ENCODE assay signal across 27 cellular contexts in the genomic region with DNA sequence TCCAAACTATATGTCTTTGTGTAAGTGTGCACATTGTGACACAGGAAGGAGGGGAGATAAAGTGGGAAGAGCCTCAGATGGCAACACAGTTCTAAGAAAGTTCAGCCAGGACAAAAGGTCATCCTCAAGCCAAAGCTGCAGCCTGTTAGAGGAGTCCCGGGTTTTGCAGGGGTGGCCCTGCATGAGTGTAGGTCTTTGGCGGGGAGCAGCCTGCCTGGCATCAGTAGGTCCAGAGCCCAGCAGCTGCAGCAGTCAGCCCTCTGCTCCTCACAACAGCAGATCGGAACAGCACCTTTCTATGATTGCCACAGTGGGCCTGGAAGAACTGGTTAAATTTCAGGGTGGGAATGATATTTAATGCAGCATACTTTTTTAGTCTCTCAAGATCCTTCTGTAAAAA. TPM values are rescaled to one million over a fixed set of nuclear protein-coding genes. Genes with fewer than 3 reads are reported as not detected.
DNase-seq lines count a peak whose midpoint lies in the region; ATAC-seq, FAIRE-seq and TF ChIP-seq lines count a peak whose summit lies in the region.
"Had no signal": no experiment of that assay in that cellular context is flagged by ENCODE, and none has a peak within 500 bp of the region (broad histone marks: within the 10 kb centered on the region; RNA-seq: fewer than 3 reads in every experiment).

No MANE protein-coding gene starts in this region.

- no peak overlapping the region for H4K5ac ChIP-seq in IMR-90 (ENCODE audit: low read depth, low read length)

- TF ChIP-seq EP300 in A549 (IDR thresholded peaks at IDR 0.05) = no peak

- no peak overlapping the region for H3K56ac ChIP-seq in IMR-90 (ENCODE audit: extremely low read depth, insufficient read depth, low read length)

- no TSS peak for BruUV-seq in IMR-90 (replicated peaks; lab: Mats Ljungman, UMichigan)

- H3K4me3 ChIP-seq in A549 = no peak overlapping the region
- no peak overlapping the region for H3K4me3 ChIP-seq in IMR-90 (ENCODE audit: insufficient read depth, low read depth, low read length)
- H3K4me3 ChIP-seq: GM23338 had no signal

- FAIRE-seq in A549 (lab: Jason Lieb, UNC) = no peak
- FAIRE-seq: GM12891 had no signal

- H3K4me1 ChIP-seq in A549 (peaks cover 67% of the 10 kb centered on the region), IMR-90 (ENCODE audit: control insufficient read depth, insufficient read depth, low read length) (peaks cover 20% of the 10 kb centered on the region)

- H3K18ac ChIP-seq in IMR-90 (ENCODE audit: low read depth, low read length) = no peak overlapping the region

- TF ChIP-seq POLR2A in A549 (IDR thresholded peaks at IDR 0.05; ENCODE audit: low read length) = no peak
- no peak for TF ChIP-seq POLR2A in IMR-90 (IDR thresholded peaks at IDR 0.05; ENCODE audit: low read depth, low read length)

- H3K4me2 ChIP-seq in A549 (no peak overlapping the region), IMR-90 (ENCODE audit: low read depth, low read length) (no peak overlapping the region)
- H3K4me2 ChIP-seq: GM23338 had no signal

- CTCF ChIA-PET in A549 (lab: Yijun Ruan, JAX) = interaction anchor here (0.6 to 7.5 kb wide), 5 partner anchors 9 to 153 kb away, joined by 3 to 82 read pairs (median 7); a partner anchor contains a TSS
- CTCF ChIA-PET in IMR-90 (lab: Yijun Ruan, JAX) = no interaction called here

- no peak overlapping the region for H3K23ac ChIP-seq in IMR-90 (ENCODE audit: low read depth, low read length)

- 0 out of 2 replicates have a peak overlapping the region, but pooled peaks have one; percentile 26 for H3K14ac ChIP-seq in IMR-90 (replicated peaks; ENCODE audit: low read depth, low read length)

- peak overlapping the region; percentile 33; the same call in 1 of the 2 replicates for H3K4ac ChIP-seq in IMR-90 (ENCODE audit: low read depth, low read length)

- ATAC-seq in A549 (no peak), IMR-90 (ENCODE audit: low read depth) (no peak), left lobe of liver (no peak), HG02642 (IDR thresholded peaks at IDR 0.05; ENCODE audit: poor library complexity, unreplicated experiment) (no peak)
- ATAC-seq: CD8-positive, alpha-beta T cell; GM23338 had no signal

- peak overlapping the region; percentile 2 for H2BK5ac ChIP-seq in IMR-90 (ENCODE audit: low read depth, low read length, poor library complexity, severe bottlenecking)

- no peak overlapping the region for H2AFZ ChIP-seq in IMR-90 (replicated peaks; ENCODE audit: low read length, poor library complexity)
- H2AFZ ChIP-seq: GM23338 had no signal

- in situ Hi-C loops in IMR-90 (cut with MboI; ENCODE audit: low sequenced_read_pairs) = no loop called here

- H2AK9ac ChIP-seq in IMR-90 (replicated peaks; ENCODE audit: low read depth, low read length, poor library complexity) = no peak overlapping the region

- H2BK15ac ChIP-seq in IMR-90 (ENCODE audit: low read depth, low read length) = no peak overlapping the region; the same call in 2 of the 3 replicates

- TF ChIP-seq CTCF in A549 (IDR thresholded peaks at IDR 0.05) (no peak), IMR-90 (conservative IDR thresholded peaks at IDR 0.05; ENCODE audit: low read depth, low read length) (no peak)

- no peak overlapping the region for H2AK5ac ChIP-seq in IMR-90 (ENCODE audit: low read depth, low read length)

- dilution Hi-C loops in IMR-90 (cut with HindIII; ENCODE audit: low sequenced_read_pairs, unreplicated experiment) = no loop called here

- no peak for TF ChIP-seq RAD21 in A549 (conservative IDR thresholded peaks at IDR 0.05 in 1 of 2, IDR thresholded peaks at IDR 0.05 in 1 of 2)
- no peak for TF ChIP-seq RAD21 in IMR-90 (IDR thresholded peaks at IDR 0.05; ENCODE audit: low read length)

- no peaks in the 10 kb centered on the region for H3K9me3 ChIP-seq in A549
- 0 out of 2 replicates have a peak, but pooled peaks cover 2% of the 10 kb centered on the region for H3K9me3 ChIP-seq in IMR-90 (ENCODE audit: control insufficient read depth, insufficient read depth, low read length)
- H3K9me3 ChIP-seq: Caco-2 had no signal

- peaks cover 19 to 35% of the 10 kb centered on the region in 2 experiments; a peak in 3 of 4 replicates for H3K79me1 ChIP-seq in IMR-90 (ENCODE audit: low read depth in 1 of 2, low read length in 2 of 2)

- H4K8ac ChIP-seq in IMR-90 (ENCODE audit: low read depth in 2 of 2, low read length in 2 of 2) = no peak overlapping the region

- H3K9me1 ChIP-seq in IMR-90 (ENCODE audit: insufficient read depth, low read length) = peaks cover 26% of the 10 kb centered on the region

- H4K20me1 ChIP-seq in IMR-90 (ENCODE audit: insufficient read depth, low read length) = peaks cover 9% of the 10 kb centered on the region

- POLR2A ChIA-PET in A549 (lab: Yijun Ruan, JAX) (interaction anchor here (8.6 kb wide), 1 partner anchor 13 kb away, joined by 53 read pairs; a partner anchor contains a TSS), IMR-90 (lab: Charles Lee; ENCODE audit: unreplicated experiment) (no interaction called here)

- H3K27ac ChIP-seq in A549 = peak overlapping the region; percentile 90 to 95
- no peak overlapping the region for H3K27ac ChIP-seq in IMR-90 (ENCODE audit: insufficient read depth, low read length)
- H3K27ac ChIP-seq: C4-2B had no signal

- H2BK20ac ChIP-seq in IMR-90 (ENCODE audit: low read depth, low read length) = no peak overlapping the region

- no peak overlapping the region for H3K9ac ChIP-seq in IMR-90 (ENCODE audit: low read depth, low read length)

- no peak for DNase-seq in A549 (ENCODE audit: low read depth in 1 of 2, low spot score in 1 of 2)
- DNase-seq in IMR-90 = no peak
- DNase-seq in left lobe of liver (ENCODE audit: low spot score) = peak; percentile 19
- DNase-seq in stimulated activated CD8-positive, alpha-beta memory T cell treated with anti-CD3 and anti-CD28 coated beads, Interleukin-4, amount 100 ng/mL, for 48 hours = peak; percentile 7
- DNase-seq in NCI-H2107 (lab: John Stamatoyannopoulos, UW) = no peak
- DNase-seq in stimulated activated CD4-positive, alpha-beta T cell treated with anti-CD3 and anti-CD28 coated beads, Interleukin-1b, Interleukin-23, amount 100 ng/mL, for 48 hours = no peak
- no peak for DNase-seq in DMS153 (lab: John Stamatoyannopoulos, UW)
- DNase-seq: Caco-2; CD8-positive, alpha-beta T cell; DMS 273 treated with DMSO at 0.1 percent for 48 hours; DMS79 treated with DMSO at 0.1 percent for 48 hours; GF-D8; H9; NCI-H1092; NCI-H1417 treated with DMSO at 0.1 percent for 48 hours; NCI-H1694 treated with DMSO at 0.1 percent for 48 hours; NCI-H2081; NCI-H2171; NCI-H226; NCI-H510A; NCI-H69; RPMI8226; SHP77 had no signal

- H3K36me3 ChIP-seq in IMR-90 (ENCODE audit: control insufficient read depth, insufficient read depth, low read length) = no peaks in the 10 kb centered on the region

- intact Hi-C loops in IMR-90 (cut with micrococcal nuclease) = no loop called here

- H3K27me3 ChIP-seq in IMR-90 (ENCODE audit: control insufficient read depth, insufficient read depth, low read length) = no peaks in the 10 kb centered on the region

- no peak overlapping the region for H2BK120ac ChIP-seq in IMR-90 (ENCODE audit: low read depth, low read length)

- WGBS in A549 (ENCODE audit: missing lambda C conversion rate) = 75% methylated on average over 3 of the region's 3 CpGs
- no CpG with 5 or more reads among the region's 3 CpGs for WGBS in IMR-90 (ENCODE audit: extremely low coverage in 2 of 2, insufficient read length in 1 of 2), 2 experiments

- H4K91ac ChIP-seq in IMR-90 (ENCODE audit: insufficient read depth, low read depth, low read length) = peak overlapping the region; percentile 20; the same call in 1 of the 2 replicates

TF ChIP-seq in IMR-90, 13 proteins besides CTCF, POLR2A, EP300 and RAD21 (continues in another document):
- TF ChIP-seq BHLHE40 (IDR thresholded peaks at IDR 0.05; ENCODE audit: low read depth, low read length) (no peak), MAZ (IDR thresholded peaks at IDR 0.05; ENCODE audit: borderline replicate concordance, low read depth, low read length) (no peak), RCOR1 (IDR thresholded peaks at IDR 0.05; ENCODE audit: insufficient replicate concordance, low read length) (no peak), MXI1 (IDR thresholded peaks at IDR 0.05; ENCODE audit: borderline replicate concordance, low read depth, low read length) (no peak), NFE2L2 (IDR thresholded peaks at IDR 0.05; ENCODE audit: low read depth, low read length) (no peak), SMC3 (IDR thresholded peaks at IDR 0.05; ENCODE audit: low read depth, low read length) (no peak), MAFK (IDR thresholded peaks at IDR 0.05; ENCODE audit: low read depth, low read length) (no peak)
- TF ChIP-seq, protein P1, sequence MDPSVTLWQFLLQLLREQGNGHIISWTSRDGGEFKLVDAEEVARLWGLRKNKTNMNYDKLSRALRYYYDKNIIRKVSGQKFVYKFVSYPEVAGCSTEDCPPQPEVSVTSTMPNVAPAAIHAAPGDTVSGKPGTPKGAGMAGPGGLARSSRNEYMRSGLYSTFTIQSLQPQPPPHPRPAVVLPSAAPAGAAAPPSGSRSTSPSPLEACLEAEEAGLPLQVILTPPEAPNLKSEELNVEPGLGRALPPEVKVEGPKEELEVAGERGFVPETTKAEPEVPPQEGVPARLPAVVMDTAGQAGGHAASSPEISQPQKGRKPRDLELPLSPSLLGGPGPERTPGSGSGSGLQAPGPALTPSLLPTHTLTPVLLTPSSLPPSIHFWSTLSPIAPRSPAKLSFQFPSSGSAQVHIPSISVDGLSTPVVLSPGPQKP (IDR thresholded peaks at IDR 0.05; ENCODE audit: borderline replicate concordance, low read depth, low read length) = no peak

RNA-seq across cellular contexts. Expression of a gene that starts 13.5 kb away (rescaled TPM):
- polyA plus RNA-seq in A549 (2011; rRNA removed) = 262 and 285 TPM in 2 replicates
- 127 and 130 TPM in 2 replicates for polyA plus RNA-seq in A549 (2012; cell fraction: cytosol; rRNA removed)
- polyA plus RNA-seq in A549 (2012; cell fraction: nucleus; rRNA removed) = 60.2 and 94.6 TPM in 2 replicates
- polyA plus RNA-seq in A549 (2017; fragmentation: RNase III; extraction: RNeasy Plus Mini Kit Qiagen cat#74134 plus additional on column Dnase treatment) = 273 to 292 TPM (median 276 TPM) in 3 replicates
- 73.4 and 85.0 TPM in 2 replicates for polyA minus RNA-seq in A549 (2011; rRNA and poly(A)+ RNA removed)
- 122 and 169 TPM in 2 replicates for total RNA-seq in IMR-90 (2012; rRNA removed)
- polyA plus RNA-seq in IMR-90 (2012; rRNA removed) = 123 and 139 TPM in 2 replicates
- polyA plus RNA-seq in IMR-90 (2012; cell fraction: cytosol; rRNA removed) = 52.8 and 54.1 TPM in 2 replicates
- 31.2 and 88.4 TPM in 2 replicates for polyA plus RNA-seq in IMR-90 (2012; cell fraction: nucleus; rRNA removed; ENCODE audit: low replicate concordance)
- total RNA-seq in left lobe of liver = 47.8 TPM

RNA-seq across cellular contexts. Expression of a gene that starts 38.7 kb away (rescaled TPM):
- polyA plus RNA-seq in A549 (2011; rRNA removed) (9.5 and 9.8 TPM in 2 replicates), A549 (2017; fragmentation: RNase III; extraction: RNeasy Plus Mini Kit Qiagen cat#74134 plus additional on column Dnase treatment) (31.3 to 35.3 TPM (median 34.2 TPM) in 3 replicates), IMR-90 (2012; rRNA removed) (6.4 and 9.5 TPM in 2 replicates)
- polyA plus RNA-seq in A549 (2012; cell fraction: cytosol; rRNA removed) = 57.8 and 74.6 TPM in 2 replicates
- 174 and 265 TPM in 2 replicates for polyA plus RNA-seq in A549 (2012; cell fraction: nucleus; rRNA removed)
- 2.1 and 3.2 TPM in 2 replicates for polyA minus RNA-seq in A549 (2011; rRNA and poly(A)+ RNA removed)
- total RNA-seq in IMR-90 (2012; rRNA removed) (1.4 and 1.6 TPM in 2 replicates), left lobe of liver (26.9 TPM)
- 10.7 and 12.1 TPM in 2 replicates for polyA plus RNA-seq in IMR-90 (2012; cell fraction: cytosol; rRNA removed)
- 22.0 and 64.6 TPM in 2 replicates for polyA plus RNA-seq in IMR-90 (2012; cell fraction: nucleus; rRNA removed; ENCODE audit: low replicate concordance)

Comparison
In these comparisons a context has a peak if more than half of its experiments do, and no peak if none do; other contexts are left out.
1. DNase-seq: peak in left lobe of liver (single experiment) and stimulated activated CD8-positive, alpha-beta memory T cell treated with anti-CD3 and anti-CD28 coated beads, Interleukin-4, amount 100 ng/mL, for 48 hours (single experiment); none in A549 (0 of 2), IMR-90 (single experiment), NCI-H2107 (single experiment), stimulated activated CD4-positive, alpha-beta T cell treated with anti-CD3 and anti-CD28 coated beads, Interleukin-1b, Interleukin-23, amount 100 ng/mL, for 48 hours (single experiment) and DMS153 (single experiment).
2. RNA of a gene that starts 38.7 kb away (total RNA-seq): 26.9 TPM in left lobe of liver (single experiment); 1.4 to 1.6 TPM in IMR-90; every median in the first group is over 10 times any median in the second.